1 cellular context compared by ENCODE assay signal in genomic region chr1:65825736-65826135, GRCh38.
TF ChIP-seq lines count a peak whose summit lies in the region.

No MANE protein-coding gene starts in this region.

TF ChIP-seq in IMR-90, 13 proteins besides CTCF, POLR2A, EP300 and RAD21:
- TF ChIP-seq ELK1 (IDR thresholded peaks at IDR 0.05; ENCODE audit: borderline replicate concordance, low read depth, low read length) (no peak), RFX5 (IDR thresholded peaks at IDR 0.05; ENCODE audit: low read depth, low read length) (no peak), BHLHE40 (IDR thresholded peaks at IDR 0.05; ENCODE audit: low read depth, low read length) (no peak), MAFK (IDR thresholded peaks at IDR 0.05; ENCODE audit: low read depth, low read length) (no peak), CHD1 (IDR thresholded peaks at IDR 0.05; ENCODE audit: low read depth, low read length) (no peak), FOS (IDR thresholded peaks at IDR 0.05; ENCODE audit: low read depth, low read length) (peak; percentile 63; the same call in 1 of the 2 replicates), USF2 (IDR thresholded peaks at IDR 0.05; ENCODE audit: low read depth, low read length) (no peak), MXI1 (IDR thresholded peaks at IDR 0.05; ENCODE audit: borderline replicate concordance, low read depth, low read length) (no peak), RCOR1 (IDR thresholded peaks at IDR 0.05; ENCODE audit: insufficient replicate concordance, low read length) (no peak), MAZ (IDR thresholded peaks at IDR 0.05; ENCODE audit: borderline replicate concordance, low read depth, low read length) (no peak), CEBPB (IDR thresholded peaks at IDR 0.05; ENCODE audit: low read depth, low read length) (peak; percentile 83)
